Comparison of ENCODE assay signal across 15 cellular contexts in the genomic region with DNA sequence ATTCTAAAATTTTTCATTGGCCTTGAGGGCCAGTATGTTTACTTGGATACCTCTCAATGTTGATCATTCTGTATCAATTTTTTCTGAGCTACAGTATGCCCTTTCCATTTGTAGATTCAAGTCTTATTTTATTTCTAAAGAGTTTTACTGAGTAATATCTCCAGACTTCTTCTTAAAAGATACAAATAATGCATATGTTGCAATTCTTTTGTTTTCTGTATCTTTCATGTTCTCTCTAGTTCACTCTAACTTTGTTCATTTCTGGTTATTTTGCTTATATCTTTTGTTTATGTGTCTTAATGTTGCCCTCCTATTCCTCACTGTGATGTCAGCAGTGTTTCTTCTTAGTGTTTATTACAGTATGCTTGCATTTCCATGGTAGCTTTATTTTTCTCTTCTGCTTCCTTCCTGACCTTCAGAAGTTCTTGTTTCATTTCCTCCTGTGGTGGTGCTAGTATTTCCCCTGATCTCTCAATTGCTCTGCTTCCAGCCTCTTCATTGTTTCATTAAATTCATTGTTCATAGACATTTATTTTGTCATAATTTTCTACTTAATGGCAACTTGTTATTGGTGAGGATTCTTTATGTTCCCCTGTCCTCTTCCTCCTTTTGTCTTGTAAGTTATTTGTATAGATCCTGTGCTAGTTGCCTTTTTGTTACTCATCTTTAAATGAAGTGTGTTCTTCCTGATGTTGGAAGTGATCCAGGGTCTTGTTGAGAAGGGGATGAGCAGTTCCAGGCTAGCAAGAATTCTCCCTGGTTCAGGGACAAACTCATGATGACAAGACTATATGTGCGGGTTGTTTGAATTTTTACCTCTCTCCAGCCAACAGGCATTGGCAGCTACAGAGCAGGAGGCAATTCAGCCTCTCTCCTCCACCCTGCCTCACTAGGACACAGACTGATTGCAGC.
DNase-seq lines count a peak whose midpoint lies in the region; ATAC-seq, FAIRE-seq and TF ChIP-seq lines count a peak whose summit lies in the region.
"Had no signal": no experiment of that assay in that cellular context is flagged by ENCODE, and none has a peak within 500 bp of the region (broad histone marks: within the 10 kb centered on the region; RNA-seq: fewer than 3 reads in every experiment).

No MANE protein-coding gene starts in this region.

- CTCF ChIA-PET in A549 (lab: Yijun Ruan, JAX), result no interaction called here

- POLR2A ChIA-PET in A549 (lab: Yijun Ruan, JAX), result no interaction called here

- H3K4me3 ChIP-seq in A549, result no peak overlapping the region
- H3K4me3 ChIP-seq in astrocyte of the spinal cord (ENCODE audit: low read depth, low read length), result no peak overlapping the region
- no peak overlapping the region for H3K4me3 ChIP-seq in left lung
- H3K4me3 ChIP-seq: dorsolateral prefrontal cortex, upper lobe of left lung had no signal

- TF ChIP-seq RAD21 in A549 (conservative IDR thresholded peaks at IDR 0.05 in 1 of 2, IDR thresholded peaks at IDR 0.05 in 1 of 2), result no peak

- peak in 1 of 2 experiments; percentile 13 for DNase-seq in A549 (ENCODE audit: low read depth in 1 of 2, low spot score in 1 of 2)
- DNase-seq in M059J (ENCODE audit: low read depth), result peak; percentile 22
- peak; percentile 46 for DNase-seq in astrocyte of the spinal cord (ENCODE audit: low read depth, low spot score)
- DNase-seq in left lung, result no peak
- DNase-seq in LoVo (ENCODE audit: low spot score), result no peak
- DNase-seq in NCI-H2227 (lab: John Stamatoyannopoulos, UW; ENCODE audit: unreplicated experiment), result no peak
- DNase-seq in GM10266 (ENCODE audit: extremely low spot score), result no peak
- DNase-seq: activated naive CD4-positive, alpha-beta T cell treated with anti-CD3 and anti-CD28 coated beads, Interleukin-2, amount 50 U/mL, for 16 hours; DMS79 treated with DMSO at 0.1 percent for 48 hours; dorsolateral prefrontal cortex; stimulated activated CD4-positive, alpha-beta T cell treated with anti-CD3 and anti-CD28 coated beads, Interleukin-12 subunit alpha, Interleukin-12 subunit beta, amount 100 ng/mL, for 4 hours; upper lobe of left lung had no signal

- H3K9me3 ChIP-seq in A549, result no peaks in the 10 kb centered on the region
- no peaks in the 10 kb centered on the region for H3K9me3 ChIP-seq in left lung
- H3K9me3 ChIP-seq: neutrophil, upper lobe of left lung had no signal

- FAIRE-seq in A549 (lab: Jason Lieb, UNC), result no peak
- FAIRE-seq: frontal cortex had no signal

- H3K36me3 ChIP-seq in left lung, result no peaks in the 10 kb centered on the region
- H3K36me3 ChIP-seq: neutrophil, upper lobe of left lung had no signal

- intact Hi-C loops in left lung (cut with DNase I), result no loop called here

- H3K27me3 ChIP-seq in left lung, result no peaks in the 10 kb centered on the region
- H3K27me3 ChIP-seq: dorsolateral prefrontal cortex, upper lobe of left lung had no signal

- TF ChIP-seq POLR2A in A549 (IDR thresholded peaks at IDR 0.05; ENCODE audit: low read length), result no peak

- TF ChIP-seq CTCF in A549 (IDR thresholded peaks at IDR 0.05) (no peak), astrocyte of the spinal cord (IDR thresholded peaks at IDR 0.05; ENCODE audit: low read depth, low read length) (no peak), left lung (IDR thresholded peaks at IDR 0.05) (no peak), GM10266 (IDR thresholded peaks at IDR 0.05; ENCODE audit: control insufficient read depth, insufficient read depth, low read depth, missing control alignments) (no peak)

- no peak for TF ChIP-seq EP300 in A549 (IDR thresholded peaks at IDR 0.05)

- ATAC-seq in A549, result peak; percentile 39 to 55; a peak in 3 of 6 replicates
- ATAC-seq in left lung, result peak; percentile 44
- no peak for ATAC-seq in HG02981 (IDR thresholded peaks at IDR 0.05; ENCODE audit: unreplicated experiment)

- H3K4me2 ChIP-seq in A549, result peak overlapping the region; percentile 1; the same call in 2 of the 3 replicates

- H3K4me1 ChIP-seq in A549 (peaks cover 29% of the 10 kb centered on the region), left lung (peaks cover 0 to 13% of the 10 kb centered on the region in 2 donors)

- 50% methylated on average over 1 of the region's 1 CpG for WGBS in A549 (ENCODE audit: missing lambda C conversion rate)

- in situ Hi-C loops in astrocyte of the spinal cord (cut with HindIII; ENCODE audit: low sequenced_read_pairs), result no loop called here

- H3K27ac ChIP-seq in A549 (peak overlapping the region in 1 of 2 experiments; percentile 38; a peak in 3 of 6 replicates), left lung (no peak overlapping the region)
- H3K27ac ChIP-seq: neutrophil, upper lobe of left lung had no signal

TF ChIP-seq in A549, 52 proteins besides CTCF, POLR2A, EP300 and RAD21:
- TF ChIP-seq NR3C1 (IDR thresholded peaks at IDR 0.05) (no peak), MAFK (IDR thresholded peaks at IDR 0.05; ENCODE audit: partially characterized antibody) (peak; percentile 80)

Comparison
In these comparisons a context has a peak if more than half of its experiments do, and no peak if none do; other contexts are left out.
1. DNase-seq: peak in M059J (single experiment) and astrocyte of the spinal cord (single experiment); none in left lung (0 of 2), LoVo (single experiment), NCI-H2227 (single experiment) and GM10266 (single experiment).